In genomic region chr10:63164045-63164722, GRCh38 we compare ENCODE assay signal across 16 cellular contexts. TPM values are rescaled to one million over a fixed set of nuclear protein-coding genes. Genes with fewer than 3 reads are reported as not detected.
DNase-seq lines count a peak whose midpoint lies in the region; ATAC-seq, FAIRE-seq and TF ChIP-seq lines count a peak whose summit lies in the region.
"Had no signal": no experiment of that assay in that cellular context is flagged by ENCODE, and none has a peak within 500 bp of the region (broad histone marks: within the 10 kb centered on the region; RNA-seq: fewer than 3 reads in every experiment).

No MANE protein-coding gene starts in this region.

- H3K9me3 ChIP-seq in body of pancreas (no peaks in the 10 kb centered on the region), heart left ventricle (no peaks in the 10 kb centered on the region), kidney (ENCODE audit: control insufficient read depth in 1 of 2, low read length in 2 of 2) (no peaks in the 10 kb centered on the region)
- H3K9me3 ChIP-seq: A549 had no signal

- peaks cover 20% of the 10 kb centered on the region for H3K4me1 Mint-ChIP-seq in activated T-cell treated with anti-CD3 and anti-CD28 coated beads, Interleukin-2, amount 50 U/mL, for 24 hours (ENCODE audit: low read depth)
- H3K4me1 Mint-ChIP-seq in progenitor cell of endocrine pancreas (ENCODE audit: low read depth): peaks cover 9% of the 10 kb centered on the region

- intact Hi-C loops in body of pancreas (cut with DNase I): no loop called here
- intact Hi-C loops in heart left ventricle (cut with DNase I): loop anchor here in 2 of 10 donors (10.0 kb wide), 3 partner anchors 471 to 661 kb away; no protein-coding TSS in a partner anchor
- intact Hi-C loops in kidney (cut with DNase I): loop anchor here (10.0 kb wide), 1 partner anchor 561 kb away; no protein-coding TSS in a partner anchor

- H3K9ac ChIP-seq in kidney (ENCODE audit: low read length in 2 of 2): no peak overlapping the region

- H3K9me3 Mint-ChIP-seq in activated T-cell treated with anti-CD3 and anti-CD28 coated beads, Interleukin-2, amount 50 U/mL, for 24 hours: no peaks in the 10 kb centered on the region
- no peaks in the 10 kb centered on the region for H3K9me3 Mint-ChIP-seq in progenitor cell of endocrine pancreas (ENCODE audit: low read depth)
- H3K9me3 Mint-ChIP-seq: activated CD4-positive, alpha-beta memory T cell treated with anti-CD3 and anti-CD28 coated beads for 36 hours; activated T-helper 2 cell treated with anti-CD3 and anti-CD28 coated beads, Interferon-gamma antibody, Interleukin-2, Interleukin-4, amounts not matched to agents 10 μg/mL and 5 μg/mL and 100 μg/mL, durations not matched to agents 14 hours and 24 hours and 36 hours; CD4-positive, alpha-beta T cell had no signal

- DNase-seq in activated T-cell treated with anti-CD3 and anti-CD28 coated beads, Interleukin-2, amount 50 U/mL, for 24 hours: no peak
- DNase-seq in activated T-cell treated with anti-CD3 and anti-CD28 coated beads for 4 hours (no peak), body of pancreas (peak; percentile 21 to 47 (median 33)), heart left ventricle (no peak), progenitor cell of endocrine pancreas (ENCODE audit: low spot score, unreplicated experiment) (no peak), GM10266 (ENCODE audit: extremely low spot score) (no peak), kidney (no peak), SIG-M5 treated with dmso at 0.1 percent for 504 hours (lab: John Stamatoyannopoulos, UW; ENCODE audit: unreplicated experiment) (no peak)
- DNase-seq: activated CD4-positive, alpha-beta memory T cell treated with anti-CD3 and anti-CD28 coated beads for 36 hours; CD4-positive, alpha-beta T cell; cortex of kidney; NCI-H1092; NCI-H774 had no signal

- TF ChIP-seq POLR2A in body of pancreas (IDR thresholded peaks at IDR 0.05) (no peak), heart left ventricle (IDR thresholded peaks at IDR 0.05) (no peak)

- H3K27me3 Mint-ChIP-seq in activated T-cell treated with anti-CD3 and anti-CD28 coated beads, Interleukin-2, amount 50 U/mL, for 24 hours: no peaks in the 10 kb centered on the region
- no peaks in the 10 kb centered on the region for H3K27me3 Mint-ChIP-seq in progenitor cell of endocrine pancreas
- H3K27me3 Mint-ChIP-seq: activated CD4-positive, alpha-beta memory T cell treated with anti-CD3 and anti-CD28 coated beads for 36 hours; CD4-positive, alpha-beta T cell had no signal

- H3K27me3 ChIP-seq in body of pancreas: no peaks in the 10 kb centered on the region
- H3K27me3 ChIP-seq in heart left ventricle: no peaks in the 10 kb centered on the region

- TF ChIP-seq CTCF in body of pancreas (IDR thresholded peaks at IDR 0.05) (no peak), heart left ventricle (IDR thresholded peaks at IDR 0.05) (no peak), progenitor cell of endocrine pancreas (IDR thresholded peaks at IDR 0.05; ENCODE audit: unreplicated experiment) (no peak), GM10266 (IDR thresholded peaks at IDR 0.05; ENCODE audit: control insufficient read depth, insufficient read depth, low read depth, missing control alignments) (no peak), kidney (IDR thresholded peaks at IDR 0.05; ENCODE audit: borderline replicate concordance, extremely low read depth, insufficient read depth) (no peak)

- H3K27ac Mint-ChIP-seq in activated T-cell treated with anti-CD3 and anti-CD28 coated beads, Interleukin-2, amount 50 U/mL, for 24 hours: peak overlapping the region; percentile 33
- H3K27ac Mint-ChIP-seq in progenitor cell of endocrine pancreas: peak overlapping the region; percentile 50
- H3K27ac Mint-ChIP-seq: activated CD4-positive, alpha-beta memory T cell treated with anti-CD3 and anti-CD28 coated beads for 36 hours; activated T-helper 2 cell treated with anti-CD3 and anti-CD28 coated beads, Interferon-gamma antibody, Interleukin-2, Interleukin-4, amounts not matched to agents 10 μg/mL and 5 μg/mL and 100 μg/mL, durations not matched to agents 14 hours and 24 hours and 36 hours had no signal

- H3K4me3 ChIP-seq in body of pancreas: no peak overlapping the region
- no peak overlapping the region for H3K4me3 ChIP-seq in heart left ventricle
- no peak overlapping the region for H3K4me3 ChIP-seq in kidney (ENCODE audit: low read length in 2 of 2)
- H3K4me3 ChIP-seq: A549 had no signal

- H3K4me1 ChIP-seq in body of pancreas: peaks cover 12% of the 10 kb centered on the region
- H3K4me1 ChIP-seq in heart left ventricle: peaks cover 0 to 19% (median 7%) of the 10 kb centered on the region in 12 donors
- H3K4me1 ChIP-seq in kidney (ENCODE audit: control insufficient read depth in 1 of 2, insufficient read depth in 1 of 2, low read depth in 1 of 2, low read length in 2 of 2): no peaks in the 10 kb centered on the region
- H3K4me1 ChIP-seq: A549 had no signal

- H3K27ac ChIP-seq in body of pancreas: no peak overlapping the region
- H3K27ac ChIP-seq in heart left ventricle: peak overlapping the region in 4 of 12 donors; percentile 3 to 26 (median 19)
- H3K27ac ChIP-seq in kidney (ENCODE audit: low read depth in 2 of 2, low read length in 2 of 2): no peak overlapping the region
- H3K27ac ChIP-seq: A549 had no signal

- H3K36me3 Mint-ChIP-seq in activated T-cell treated with anti-CD3 and anti-CD28 coated beads, Interleukin-2, amount 50 U/mL, for 24 hours (ENCODE audit: low read depth): peaks cover 48% of the 10 kb centered on the region
- peaks cover 8% of the 10 kb centered on the region for H3K36me3 Mint-ChIP-seq in progenitor cell of endocrine pancreas (ENCODE audit: insufficient read depth)

- FAIRE-seq in kidney (lab: Jason Lieb, UNC): no peak
- FAIRE-seq: A549 had no signal

- ATAC-seq in body of pancreas (peak; percentile 70), heart left ventricle (peak; percentile 35 to 70 (median 48))
- ATAC-seq: A549, Panc1 had no signal

- WGBS in body of pancreas, 2 donors: 53 to 54% methylated on average over 5 of the region's 5 CpGs
- 62 to 69% (median 68%) methylated on average over 5 of the region's 5 CpGs for WGBS in heart left ventricle, 4 donors

- no peak overlapping the region for H3K4me3 Mint-ChIP-seq in activated T-cell treated with anti-CD3 and anti-CD28 coated beads, Interleukin-2, amount 50 U/mL, for 24 hours
- no peak overlapping the region for H3K4me3 Mint-ChIP-seq in progenitor cell of endocrine pancreas (ENCODE audit: low read depth)
- H3K4me3 Mint-ChIP-seq: activated CD4-positive, alpha-beta memory T cell treated with anti-CD3 and anti-CD28 coated beads for 36 hours had no signal

- H3K36me3 ChIP-seq in body of pancreas (replicated peaks in 1 of 2; ENCODE audit: insufficient read depth in 1 of 2, low read depth in 2 of 2) (no peaks in the 10 kb centered on the region), heart left ventricle (peaks cover 0 to 44% (median 24%) of the 10 kb centered on the region in 9 donors), kidney (ENCODE audit: control insufficient read depth in 1 of 2, insufficient read depth in 2 of 2, low read length in 2 of 2) (no peaks in the 10 kb centered on the region)

RNA-seq across cellular contexts. Expression of gene NRBF2, which starts 31.1 kb away (rescaled TPM):
- total RNA-seq in body of pancreas: 1 to 10 TPM; 7.5 to 9.2 TPM
- total RNA-seq in heart left ventricle: 10 to 100 TPM in 6 of 9 donors, 1 to 10 TPM in 3; 7.4 to 18.3 (median 10.7) TPM
- polyA plus RNA-seq in heart left ventricle: 10 to 100 TPM in 1 of 2 donors, 1 to 10 TPM in 1; 2.7 to 15.2 TPM
- total RNA-seq in progenitor cell of endocrine pancreas: 20.3 and 21.2 TPM in 2 replicates
- total RNA-seq in kidney: 15.8 TPM
- polyA plus RNA-seq in kidney (ENCODE audit: insufficient read depth, low read depth, low replicate concordance): 11.2 TPM

Comparison
In these comparisons a context has a peak if more than half of its experiments do, and no peak if none do; other contexts are left out.
1. DNase-seq: peak in body of pancreas (4 of 4); none in activated T-cell treated with anti-CD3 and anti-CD28 coated beads, Interleukin-2, amount 50 U/mL, for 24 hours (single experiment), activated T-cell treated with anti-CD3 and anti-CD28 coated beads for 4 hours (single experiment), heart left ventricle (0 of 5), progenitor cell of endocrine pancreas (single experiment), GM10266 (single experiment), kidney (single experiment) and SIG-M5 treated with dmso at 0.1 percent for 504 hours (single experiment).